In genomic region chr11:113148076-113148475, GRCh38 we compare ENCODE assay signal across 14 cellular contexts.
DNase-seq lines count a peak whose midpoint lies in the region; TF ChIP-seq lines count a peak whose summit lies in the region.
"Had no signal": no experiment of that assay in that cellular context is flagged by ENCODE, and none has a peak within 500 bp of the region (broad histone marks: within the 10 kb centered on the region; RNA-seq: fewer than 3 reads in every experiment).

No MANE protein-coding gene starts in this region.

- no peaks in the 10 kb centered on the region for H3K27me3 ChIP-seq in SJCRH30
- H3K27me3 ChIP-seq in esophagus muscularis mucosa = no peaks in the 10 kb centered on the region
- H3K27me3 ChIP-seq: BLaER1 treated with 17β-estradiol and CSF1 and Interleukin-3, amounts not matched to agents 10 nM and 100 nM had no signal

- H3K36me3 Mint-ChIP-seq in brain (peaks cover 5% of the 10 kb centered on the region), glutamatergic neuron (ENCODE audit: unreplicated experiment) (no peaks in the 10 kb centered on the region)
- H3K36me3 Mint-ChIP-seq: CD8-positive, alpha-beta T cell had no signal

- H3K9me3 Mint-ChIP-seq in brain = no peaks in the 10 kb centered on the region
- peaks cover 26% of the 10 kb centered on the region for H3K9me3 Mint-ChIP-seq in glutamatergic neuron (ENCODE audit: unreplicated experiment)
- H3K9me3 Mint-ChIP-seq: CD8-positive, alpha-beta T cell had no signal

- H3K27ac Mint-ChIP-seq in brain (peak overlapping the region; percentile 92 to 98 (median 94)), glutamatergic neuron (ENCODE audit: unreplicated experiment) (peak overlapping the region; percentile 96)
- H3K27ac Mint-ChIP-seq: B cell; CD8-positive, alpha-beta T cell had no signal

- intact Hi-C loops in esophagus muscularis mucosa (cut with DNase I) = no loop called here

- TF ChIP-seq POLR2A in esophagus muscularis mucosa (IDR thresholded peaks at IDR 0.05; ENCODE audit: low read depth) = no peak

- no peak for TF ChIP-seq EP300 in esophagus muscularis mucosa (IDR thresholded peaks at IDR 0.05)

- H3K4me3 Mint-ChIP-seq in brain (peak overlapping the region in 2 of 5 experiments; percentile 23 to 70), glutamatergic neuron (ENCODE audit: unreplicated experiment) (peak overlapping the region; percentile 74)
- H3K4me3 Mint-ChIP-seq: B cell; CD8-positive, alpha-beta T cell had no signal

- H3K4me1 Mint-ChIP-seq in brain (peaks cover 83% of the 10 kb centered on the region), glutamatergic neuron (ENCODE audit: low read depth, unreplicated experiment) (peaks cover 71% of the 10 kb centered on the region)
- H3K4me1 Mint-ChIP-seq: B cell had no signal

- WGBS in esophagus muscularis mucosa = 88% methylated on average over 9 of the region's 9 CpGs

- H3K36me3 ChIP-seq in SJCRH30 = no peaks in the 10 kb centered on the region
- H3K36me3 ChIP-seq in esophagus muscularis mucosa = no peaks in the 10 kb centered on the region
- H3K36me3 ChIP-seq: BLaER1 treated with 17β-estradiol and CSF1 and Interleukin-3, amounts not matched to agents 10 nM and 100 nM; HAP-1 had no signal

- H3K9me3 ChIP-seq in SJCRH30 (replicated peaks) (no peaks in the 10 kb centered on the region), esophagus muscularis mucosa (no peaks in the 10 kb centered on the region)
- H3K9me3 ChIP-seq: BLaER1 treated with 17β-estradiol and CSF1 and Interleukin-3, amounts not matched to agents 10 nM and 100 nM; HAP-1 had no signal

- H3K27me3 Mint-ChIP-seq in brain (no peaks in the 10 kb centered on the region), glutamatergic neuron (ENCODE audit: unreplicated experiment) (peaks cover 10% of the 10 kb centered on the region)
- H3K27me3 Mint-ChIP-seq: B cell had no signal

- TF ChIP-seq CTCF in brain (conservative IDR thresholded peaks at IDR 0.05) (no peak), glutamatergic neuron (IDR thresholded peaks at IDR 0.05; ENCODE audit: partially characterized antibody, unreplicated experiment) (no peak), esophagus muscularis mucosa (IDR thresholded peaks at IDR 0.05) (no peak)

- H3K4me1 ChIP-seq in SJCRH30 = peaks cover 46% of the 10 kb centered on the region
- H3K4me1 ChIP-seq in esophagus muscularis mucosa = peaks cover 0 to 2% (median 0%) of the 10 kb centered on the region in 4 donors
- H3K4me1 ChIP-seq: HAP-1 had no signal

- peak overlapping the region; percentile 92 for H3K27ac ChIP-seq in SJCRH30
- peak overlapping the region; percentile 93 for H3K27ac ChIP-seq in substantia nigra (ENCODE audit: low read depth, low read length, poor library complexity, severe bottlenecking)
- no peak overlapping the region for H3K27ac ChIP-seq in esophagus muscularis mucosa (replicated peaks in 1 of 4)
- H3K27ac ChIP-seq: BLaER1 treated with 17β-estradiol and CSF1 and Interleukin-3, amounts not matched to agents 10 nM and 100 nM; GM23248 had no signal

- H3K4me3 ChIP-seq in SJCRH30 (peak overlapping the region; percentile 41), esophagus muscularis mucosa (no peak overlapping the region)
- H3K4me3 ChIP-seq: BLaER1 treated with 17β-estradiol and CSF1 and Interleukin-3, amounts not matched to agents 10 nM and 100 nM; GM23248; HAP-1 had no signal

- DNase-seq in SJCRH30 = peak; percentile 53 to 62
- no peak for DNase-seq in glutamatergic neuron
- DNase-seq in substantia nigra (lab: John Stamatoyannopoulos, UW) = no peak
- DNase-seq in esophagus muscularis mucosa (ENCODE audit: extremely low spot score) = no peak
- no peak for DNase-seq in NOMO-1 treated with DMSO at 0.1 percent for 48 hours (lab: John Stamatoyannopoulos, UW; ENCODE audit: unreplicated experiment)
- DNase-seq in COR-L47 (lab: John Stamatoyannopoulos, UW) = no peak
- DNase-seq: CD8-positive, alpha-beta T cell; DMS 273 treated with DMSO at 0.1 percent for 48 hours; DMS53; GM23248 had no signal

Comparison
In these comparisons a context has a peak if more than half of its experiments do, and no peak if none do; other contexts are left out.
1. DNase-seq: peak in SJCRH30 (2 of 2); none in glutamatergic neuron (single experiment), substantia nigra (0 of 49), esophagus muscularis mucosa (single experiment), NOMO-1 treated with DMSO at 0.1 percent for 48 hours (single experiment) and COR-L47 (single experiment).
2. H3K27ac ChIP-seq: peak in SJCRH30 (single experiment) and substantia nigra (single experiment); none in esophagus muscularis mucosa (0 of 4).